26 cellular contexts compared by ENCODE assay signal in genomic region chr5:114153392-114153791, GRCh38.
"Had no signal": no experiment of that assay in that cellular context is flagged by ENCODE, and none has a peak within 500 bp of the region (broad histone marks: within the 10 kb centered on the region; RNA-seq: fewer than 3 reads in every experiment).

No MANE protein-coding gene starts in this region.

- H3K27ac ChIP-seq: colonic mucosa, epithelial cell of prostate, esophagus squamous epithelium, gastrocnemius medialis, heart right ventricle, left lung, lower lobe of right lung had no signal

- FAIRE-seq: endometrium, islet of Langerhans, keratinocyte had no signal

- H3K36me3 ChIP-seq: colonic mucosa, esophagus squamous epithelium, gastrocnemius medialis, heart right ventricle, left lung, lower lobe of right lung had no signal

- H3K9me3 ChIP-seq: colonic mucosa, gastrocnemius medialis had no signal

- ATAC-seq: effector memory CD8-positive, alpha-beta T cell; esophagus mucosa; gastrocnemius medialis; left lung; lower lobe of right lung; mucosa of descending colon had no signal

- H3K27me3 ChIP-seq: colonic mucosa, esophagus squamous epithelium, gastrocnemius medialis, heart right ventricle, left lung had no signal

- DNase-seq: colonic mucosa; cortex of kidney; effector CD8-positive, alpha-beta T cell; effector memory CD8-positive, alpha-beta T cell; endodermal cell; erythroblast; esophagus squamous epithelium; foreskin fibroblast; foreskin melanocyte; gastrocnemius medialis; glutamatergic neuron; head of caudate nucleus; heart right ventricle; hippocampal formation; left cardiac atrium; left lung; left ventricle myocardium superior; lower lobe of right lung; mesenchymal stem cell; mucosa of descending colon; naive B cell had no signal

- H3K4me1 ChIP-seq: colonic mucosa, esophagus squamous epithelium, gastrocnemius medialis, heart right ventricle, left lung, lower lobe of right lung had no signal

- H3K4me3 ChIP-seq: colonic mucosa, esophagus squamous epithelium, gastrocnemius medialis, heart right ventricle, left lung, lower lobe of right lung, mucosa of descending colon had no signal
